ENCODE assay signal across 12 cellular contexts in genomic region chr1:174815474-174815908, GRCh38.
A peak's percentile ranks its signal among the peaks of the same experiment; 100 is the strongest.
DNase-seq lines count a peak whose midpoint lies in the region; ATAC-seq and TF ChIP-seq lines count a peak whose summit lies in the region.
"Had no signal": no experiment of that assay in that cellular context is flagged by ENCODE, and none has a peak within 500 bp of the region (broad histone marks: within the 10 kb centered on the region; RNA-seq: fewer than 3 reads in every experiment).

No MANE protein-coding gene starts in this region.

- intact Hi-C loops in PC-9 (cut with micrococcal nuclease; ENCODE audit: unreplicated experiment), result no loop called here

- H3K9me2 ChIP-seq in PC-9 (ENCODE audit: insufficient read depth), result 0 out of 2 replicates have a peak, but pooled peaks cover 7% of the 10 kb centered on the region

- DNase-seq in GM12865 (ENCODE audit: low read depth) (peak; percentile 40), GM20000 (ENCODE audit: low spot score) (peak; percentile 15), PC-9 (no peak), HT-29 (ENCODE audit: low spot score) (no peak), hepatic stellate cell (ENCODE audit: low spot score) (no peak), ureter (ENCODE audit: low spot score) (no peak)
- DNase-seq in natural killer cell treated with Interleukin-12 subunit alpha and Interleukin-12 subunit beta and Interleukin-15 and Interleukin-18, amount 100 ng/mL, for 72 hours (ENCODE audit: low spot score), result no peak
- DNase-seq: effector memory CD8-positive, alpha-beta T cell; NCI-H146; stimulated activated CD4-positive, alpha-beta T cell treated with anti-CD3 and anti-CD28 coated beads, Interleukin-4, amount 100 ng/mL, for 1 hour; substantia nigra had no signal

- H4K20me1 ChIP-seq in PC-9 (ENCODE audit: insufficient read depth), result no peaks in the 10 kb centered on the region

- H3K4me3 ChIP-seq in GM12865 (ENCODE audit: low read depth, low read length), result peak overlapping the region; percentile 30; the same call in 1 of the 2 replicates
- no peak overlapping the region for H3K4me3 ChIP-seq in PC-9

- TF ChIP-seq CTCF in GM12865 (IDR thresholded peaks at IDR 0.05; ENCODE audit: insufficient read depth, low read depth, low read length, missing control alignments) (no peak), GM20000 (IDR thresholded peaks at IDR 0.05; ENCODE audit: extremely low read depth, missing control alignments) (no peak), PC-9 (conservative IDR thresholded peaks at IDR 0.05) (no peak)

- POLR2A ChIA-PET in PC-9 (lab: Charles Lee; ENCODE audit: unreplicated experiment), result no interaction called here

- no peaks in the 10 kb centered on the region for H3F3A ChIP-seq in PC-9 (ENCODE audit: insufficient read depth, low read depth)

- H3K4me2 ChIP-seq in PC-9, result 0 out of 2 replicates have a peak overlapping the region, but pooled peaks have one; percentile 29

- H3K9me3 Mint-ChIP-seq in natural killer cell treated with Interleukin-12 subunit alpha and Interleukin-12 subunit beta and Interleukin-15 and Interleukin-18, amount 100 ng/mL, for 72 hours, result no peaks in the 10 kb centered on the region
- H3K9me3 Mint-ChIP-seq: effector memory CD8-positive, alpha-beta T cell had no signal

- peaks cover 20% of the 10 kb centered on the region for H3K4me1 ChIP-seq in PC-9 (replicated peaks; ENCODE audit: insufficient read depth)

- ATAC-seq in HG03159 (IDR thresholded peaks at IDR 0.05; ENCODE audit: unreplicated experiment), result peak; percentile 59
- ATAC-seq in natural killer cell treated with Interleukin-12 subunit alpha and Interleukin-12 subunit beta and Interleukin-15 and Interleukin-18, amount 100 ng/mL, for 72 hours, result no peak

- no peaks in the 10 kb centered on the region for H3K27me3 ChIP-seq in PC-9 (ENCODE audit: insufficient read depth, low read depth)

- no peak overlapping the region for H3K4me3 Mint-ChIP-seq in natural killer cell treated with Interleukin-12 subunit alpha and Interleukin-12 subunit beta and Interleukin-15 and Interleukin-18, amount 100 ng/mL, for 72 hours
- H3K4me3 Mint-ChIP-seq: effector memory CD8-positive, alpha-beta T cell had no signal

- H2AFZ ChIP-seq in PC-9, result no peak overlapping the region

- CTCF ChIA-PET in PC-9 (lab: Charles Lee), result interaction anchor here (0.6 to 0.7 kb wide), 4 partner anchors 60 to 336 kb away, joined by 4 to 17 read pairs (median 4); no protein-coding TSS in a partner anchor

- H3K9me3 ChIP-seq in PC-9 (ENCODE audit: insufficient read depth, low read depth), result 0 out of 2 replicates have a peak, but pooled peaks cover 4% of the 10 kb centered on the region

- H3K36me3 ChIP-seq in PC-9 (ENCODE audit: low read depth), result no peaks in the 10 kb centered on the region

- no peak overlapping the region for H3K27ac Mint-ChIP-seq in natural killer cell treated with Interleukin-12 subunit alpha and Interleukin-12 subunit beta and Interleukin-15 and Interleukin-18, amount 100 ng/mL, for 72 hours

- H3K4me1 Mint-ChIP-seq in natural killer cell treated with Interleukin-12 subunit alpha and Interleukin-12 subunit beta and Interleukin-15 and Interleukin-18, amount 100 ng/mL, for 72 hours (ENCODE audit: low read depth in 2 of 2), result peaks cover 23 to 43% of the 10 kb centered on the region in 2 donors

- 0 out of 2 replicates have a peak overlapping the region, but pooled peaks have one; percentile 41 for H3K27ac ChIP-seq in PC-9

- H3K36me3 Mint-ChIP-seq in natural killer cell treated with Interleukin-12 subunit alpha and Interleukin-12 subunit beta and Interleukin-15 and Interleukin-18, amount 100 ng/mL, for 72 hours, result peaks cover 5% of the 10 kb centered on the region

- no peaks in the 10 kb centered on the region for H3K79me2 ChIP-seq in PC-9 (ENCODE audit: low read depth)

- H3K27me3 Mint-ChIP-seq in natural killer cell treated with Interleukin-12 subunit alpha and Interleukin-12 subunit beta and Interleukin-15 and Interleukin-18, amount 100 ng/mL, for 72 hours, result no peaks in the 10 kb centered on the region
- H3K27me3 Mint-ChIP-seq: effector memory CD8-positive, alpha-beta T cell had no signal

- no TSS peak for BruUV-seq in PC-9 (replicated peaks; lab: Mats Ljungman, UMichigan)

Comparison
In these comparisons a context has a peak if more than half of its experiments do, and no peak if none do; other contexts are left out.
1. DNase-seq: peak in GM12865 (single experiment) and GM20000 (single experiment); none in PC-9 (0 of 2), HT-29 (single experiment), hepatic stellate cell (single experiment), natural killer cell treated with Interleukin-12 subunit alpha and Interleukin-12 subunit beta and Interleukin-15 and Interleukin-18, amount 100 ng/mL, for 72 hours (single experiment) and ureter (single experiment).